Comparison of ENCODE assay signal across 13 cellular contexts in genomic region chr1:93964777-93965200, GRCh38. TPM values are rescaled to one million over a fixed set of nuclear protein-coding genes. Genes with fewer than 3 reads are reported as not detected.
DNase-seq lines count a peak whose midpoint lies in the region; ATAC-seq, FAIRE-seq and TF ChIP-seq lines count a peak whose summit lies in the region.
"Had no signal": no experiment of that assay in that cellular context is flagged by ENCODE, and none has a peak within 500 bp of the region (broad histone marks: within the 10 kb centered on the region; RNA-seq: fewer than 3 reads in every experiment).

No MANE protein-coding gene starts in this region.

- peaks cover 9% of the 10 kb centered on the region for H3K4me1 Mint-ChIP-seq in activated CD8-positive, alpha-beta T cell treated with anti-CD3 and anti-CD28 coated beads for 36 hours (ENCODE audit: low read depth)
- no peaks in the 10 kb centered on the region for H3K4me1 Mint-ChIP-seq in activated CD8-positive, alpha-beta T cell treated with anti-CD3 and anti-CD28 coated beads, Interleukin-2, amount 10 ng/mL, durations not matched to agents 7 days and 5 days (ENCODE audit: low read depth)
- H3K4me1 Mint-ChIP-seq in astrocyte (ENCODE audit: low read depth, unreplicated experiment) (peaks cover 34% of the 10 kb centered on the region), endothelial cell (ENCODE audit: unreplicated experiment) (peaks cover 5% of the 10 kb centered on the region)
- H3K4me1 Mint-ChIP-seq: activated naive CD4-positive, alpha-beta T cell treated with anti-CD3 and anti-CD28 coated beads, Interleukin-2, amount 10 ng/mL, durations not matched to agents 7 days and 5 days had no signal

- peak overlapping the region; percentile 34 for H3K4me2 ChIP-seq in astrocyte (ENCODE audit: low read length)

- DNase-seq in activated CD8-positive, alpha-beta T cell treated with anti-CD3 and anti-CD28 coated beads for 36 hours, result peak; percentile 24
- DNase-seq in activated CD8-positive, alpha-beta T cell treated with anti-CD3 and anti-CD28 coated beads, Interleukin-2, amount 10 ng/mL, durations not matched to agents 7 days and 5 days, result no peak
- DNase-seq in astrocyte (ENCODE audit: low read depth), result peak; percentile 92
- peak; percentile 62 for DNase-seq in islet precursor cell
- DNase-seq in endothelial cell (ENCODE audit: low spot score), result no peak
- no peak for DNase-seq in anterior cingulate cortex (lab: John Stamatoyannopoulos, UW)
- DNase-seq: 8988T; activated naive CD4-positive, alpha-beta T cell treated with anti-CD3 and anti-CD28 coated beads, Interleukin-2, amount 10 ng/mL, durations not matched to agents 7 days and 5 days; effector memory CD4-positive, alpha-beta T cell; NCI-H1930 had no signal

- no peak for TF ChIP-seq CTCF in activated CD8-positive, alpha-beta T cell treated with anti-CD3 and anti-CD28 coated beads for 36 hours (IDR thresholded peaks at IDR 0.05)
- TF ChIP-seq CTCF in astrocyte (IDR thresholded peaks at IDR 0.05; ENCODE audit: insufficient read depth, low read depth, low read length) (no peak), endothelial cell (IDR thresholded peaks at IDR 0.05; ENCODE audit: unreplicated experiment) (no peak)

- 83% methylated on average over 4 of the region's 4 CpGs for WGBS in urinary bladder

- H3K4me1 ChIP-seq in astrocyte (ENCODE audit: insufficient read depth, low read length) (peaks cover 18% of the 10 kb centered on the region), urinary bladder (ENCODE audit: insufficient read depth) (no peaks in the 10 kb centered on the region)

- CTCF ChIA-PET in activated CD8-positive, alpha-beta T cell treated with anti-CD3 and anti-CD28 coated beads for 36 hours (lab: Charles Lee), result interaction anchor here (0.7 kb wide), 1 partner anchor 1187 kb away, joined by 4 read pairs; no protein-coding TSS in a partner anchor
- CTCF ChIA-PET in activated CD8-positive, alpha-beta T cell treated with anti-CD3 and anti-CD28 coated beads, Interleukin-2, amount 10 ng/mL, durations not matched to agents 7 days and 5 days (lab: Charles Lee), result no interaction called here

- peaks cover 3% of the 10 kb centered on the region for H3K27me3 Mint-ChIP-seq in activated CD8-positive, alpha-beta T cell treated with anti-CD3 and anti-CD28 coated beads for 36 hours
- H3K27me3 Mint-ChIP-seq in activated CD8-positive, alpha-beta T cell treated with anti-CD3 and anti-CD28 coated beads, Interleukin-2, amount 10 ng/mL, durations not matched to agents 7 days and 5 days (ENCODE audit: low read depth), result no peaks in the 10 kb centered on the region
- no peaks in the 10 kb centered on the region for H3K27me3 Mint-ChIP-seq in astrocyte (ENCODE audit: low read depth, unreplicated experiment)
- H3K27me3 Mint-ChIP-seq in endothelial cell (ENCODE audit: unreplicated experiment), result peaks cover 5% of the 10 kb centered on the region

- no peak overlapping the region for H3K4me3 ChIP-seq in astrocyte (ENCODE audit: insufficient read depth, low read depth, low read length)
- no peak overlapping the region for H3K4me3 ChIP-seq in urinary bladder (ENCODE audit: low read depth, low read length)

- H3K9me3 ChIP-seq in astrocyte (ENCODE audit: insufficient read depth, low read depth, low read length), result no peaks in the 10 kb centered on the region

- ATAC-seq in activated CD8-positive, alpha-beta T cell treated with anti-CD3 and anti-CD28 coated beads for 36 hours, result peak; percentile 78
- ATAC-seq in activated CD8-positive, alpha-beta T cell treated with anti-CD3 and anti-CD28 coated beads, Interleukin-2, amount 10 ng/mL, durations not matched to agents 7 days and 5 days, result no peak
- no peak for ATAC-seq in GM21717 (IDR thresholded peaks at IDR 0.05; ENCODE audit: unreplicated experiment)

- H4K20me1 ChIP-seq in astrocyte (ENCODE audit: insufficient read depth, low read length), result no peaks in the 10 kb centered on the region

- no peak overlapping the region for H3K4me3 Mint-ChIP-seq in activated CD8-positive, alpha-beta T cell treated with anti-CD3 and anti-CD28 coated beads for 36 hours
- no peak overlapping the region for H3K4me3 Mint-ChIP-seq in activated CD8-positive, alpha-beta T cell treated with anti-CD3 and anti-CD28 coated beads, Interleukin-2, amount 10 ng/mL, durations not matched to agents 7 days and 5 days
- H3K4me3 Mint-ChIP-seq in astrocyte (ENCODE audit: unreplicated experiment) (no peak overlapping the region), endothelial cell (ENCODE audit: unreplicated experiment) (no peak overlapping the region)
- H3K4me3 Mint-ChIP-seq: activated naive CD4-positive, alpha-beta T cell treated with anti-CD3 and anti-CD28 coated beads, Interleukin-2, amount 10 ng/mL, durations not matched to agents 7 days and 5 days; nephron had no signal

- FAIRE-seq in astrocyte (lab: Jason Lieb, UNC), result no peak

- no peaks in the 10 kb centered on the region for H3K36me3 Mint-ChIP-seq in activated CD8-positive, alpha-beta T cell treated with anti-CD3 and anti-CD28 coated beads for 36 hours (ENCODE audit: low read depth)
- no peaks in the 10 kb centered on the region for H3K36me3 Mint-ChIP-seq in activated CD8-positive, alpha-beta T cell treated with anti-CD3 and anti-CD28 coated beads, Interleukin-2, amount 10 ng/mL, durations not matched to agents 7 days and 5 days (ENCODE audit: low read depth)
- no peaks in the 10 kb centered on the region for H3K36me3 Mint-ChIP-seq in astrocyte (ENCODE audit: low read depth, unreplicated experiment)
- H3K36me3 Mint-ChIP-seq in endothelial cell (ENCODE audit: low read depth, unreplicated experiment), result no peaks in the 10 kb centered on the region
- H3K36me3 Mint-ChIP-seq: activated naive CD4-positive, alpha-beta T cell treated with anti-CD3 and anti-CD28 coated beads, Interleukin-2, amount 10 ng/mL, durations not matched to agents 7 days and 5 days had no signal

- no peaks in the 10 kb centered on the region for H3K36me3 ChIP-seq in astrocyte (ENCODE audit: insufficient read depth, low read length)
- no peaks in the 10 kb centered on the region for H3K36me3 ChIP-seq in urinary bladder (ENCODE audit: insufficient read depth)

- H3K79me2 ChIP-seq in astrocyte (ENCODE audit: insufficient read depth, low read length), result no peaks in the 10 kb centered on the region

- no peaks in the 10 kb centered on the region for H3K27me3 ChIP-seq in astrocyte (ENCODE audit: insufficient read depth, low read length)

- no peak overlapping the region for H3K27ac Mint-ChIP-seq in activated CD8-positive, alpha-beta T cell treated with anti-CD3 and anti-CD28 coated beads for 36 hours
- no peak overlapping the region for H3K27ac Mint-ChIP-seq in activated CD8-positive, alpha-beta T cell treated with anti-CD3 and anti-CD28 coated beads, Interleukin-2, amount 10 ng/mL, durations not matched to agents 7 days and 5 days
- H3K27ac Mint-ChIP-seq in astrocyte (ENCODE audit: unreplicated experiment), result peak overlapping the region; percentile 48
- no peak overlapping the region for H3K27ac Mint-ChIP-seq in endothelial cell (ENCODE audit: unreplicated experiment)
- H3K27ac Mint-ChIP-seq: activated naive CD4-positive, alpha-beta T cell treated with anti-CD3 and anti-CD28 coated beads, Interleukin-2, amount 10 ng/mL, durations not matched to agents 7 days and 5 days; nephron had no signal

- H3K27ac ChIP-seq in astrocyte (ENCODE audit: low read depth, low read length) (no peak overlapping the region), urinary bladder (ENCODE audit: low read depth) (peak overlapping the region; percentile 35)

- no peak overlapping the region for H2AFZ ChIP-seq in astrocyte (ENCODE audit: low read depth, low read length)

- POLR2A ChIA-PET in activated CD8-positive, alpha-beta T cell treated with anti-CD3 and anti-CD28 coated beads for 36 hours (lab: Charles Lee), result no interaction called here
- POLR2A ChIA-PET in activated CD8-positive, alpha-beta T cell treated with anti-CD3 and anti-CD28 coated beads, Interleukin-2, amount 10 ng/mL, durations not matched to agents 7 days and 5 days (lab: Charles Lee), result no interaction called here

- H3K9ac ChIP-seq in astrocyte (ENCODE audit: low read length), result no peak overlapping the region

- H3K9me3 Mint-ChIP-seq in activated CD8-positive, alpha-beta T cell treated with anti-CD3 and anti-CD28 coated beads for 36 hours, result no peaks in the 10 kb centered on the region
- no peaks in the 10 kb centered on the region for H3K9me3 Mint-ChIP-seq in activated CD8-positive, alpha-beta T cell treated with anti-CD3 and anti-CD28 coated beads, Interleukin-2, amount 10 ng/mL, durations not matched to agents 7 days and 5 days (ENCODE audit: insufficient read depth)
- no peaks in the 10 kb centered on the region for H3K9me3 Mint-ChIP-seq in astrocyte (ENCODE audit: unreplicated experiment)
- H3K9me3 Mint-ChIP-seq in endothelial cell (ENCODE audit: unreplicated experiment), result no peaks in the 10 kb centered on the region
- H3K9me3 Mint-ChIP-seq: activated naive CD4-positive, alpha-beta T cell treated with anti-CD3 and anti-CD28 coated beads, Interleukin-2, amount 10 ng/mL, durations not matched to agents 7 days and 5 days; nephron had no signal

- intact Hi-C loops in activated CD8-positive, alpha-beta T cell treated with anti-CD3 and anti-CD28 coated beads for 36 hours (cut with micrococcal nuclease), result no loop called here

RNA-seq across cellular contexts. Expression of gene GCLM, which starts 55.6 kb away (rescaled TPM):
- 10 to 100 TPM; 25.3 to 26.4 TPM for total RNA-seq in activated CD8-positive, alpha-beta T cell treated with anti-CD3 and anti-CD28 coated beads for 36 hours
- 10 to 100 TPM; 18.8 to 21.7 TPM for total RNA-seq in activated CD8-positive, alpha-beta T cell treated with anti-CD3 and anti-CD28 coated beads, Interleukin-2, amount 10 ng/mL, durations not matched to agents 7 days and 5 days
- total RNA-seq in astrocyte (27.5 TPM in 2 replicates), urinary bladder (12.6 TPM), endothelial cell (ENCODE audit: unreplicated experiment) (17.1 TPM)
- 6.7 TPM for polyA plus RNA-seq in urinary bladder

Comparison
In these comparisons a context has a peak if more than half of its experiments do, and no peak if none do; other contexts are left out.
1. DNase-seq: peak in activated CD8-positive, alpha-beta T cell treated with anti-CD3 and anti-CD28 coated beads for 36 hours (single experiment), astrocyte (single experiment) and islet precursor cell (single experiment); none in activated CD8-positive, alpha-beta T cell treated with anti-CD3 and anti-CD28 coated beads, Interleukin-2, amount 10 ng/mL, durations not matched to agents 7 days and 5 days (single experiment), endothelial cell (single experiment) and anterior cingulate cortex (0 of 58).